Comparison of ENCODE assay signal across 28 cellular contexts in genomic region chr6:3144571-3144970, GRCh38.
"Had no signal": no experiment of that assay in that cellular context is flagged by ENCODE, and none has a peak within 500 bp of the region (broad histone marks: within the 10 kb centered on the region; RNA-seq: fewer than 3 reads in every experiment).

No MANE protein-coding gene starts in this region.

- H3K4me1 ChIP-seq: adrenal gland, gastroesophageal sphincter had no signal

- ATAC-seq: activated CD8-positive, alpha-beta T cell treated with anti-CD3 and anti-CD28 coated beads for 36 hours; activated naive CD4-positive, alpha-beta T cell treated with anti-CD3 and anti-CD28 coated beads, Interleukin-2, amount 50 U/mL, for 72 hours; activated T-cell treated with anti-CD3 and anti-CD28 coated beads, Interleukin-2, amount 50 U/mL, for 72 hours; body of pancreas; gastroesophageal sphincter; left colon; naive thymus-derived CD4-positive, alpha-beta T cell; right cardiac atrium had no signal

- H3K4me1 Mint-ChIP-seq: immature natural killer cell had no signal

- H3K4me3 ChIP-seq: adrenal gland, body of pancreas, coronary artery, dorsolateral prefrontal cortex, gastroesophageal sphincter, tibial nerve had no signal

- H3K9me3 Mint-ChIP-seq: activated CD4-positive, alpha-beta T cell treated with anti-CD3 and anti-CD28 coated beads, Interleukin-2, amount 10 ng/mL, durations not matched to agents 7 days and 5 days; activated CD8-positive, alpha-beta T cell treated with anti-CD3 and anti-CD28 coated beads for 36 hours; activated naive CD4-positive, alpha-beta T cell treated with anti-CD3 and anti-CD28 coated beads, Interleukin-2, amount 50 U/mL, for 72 hours; activated T-cell treated with anti-CD3 and anti-CD28 coated beads, Interleukin-2, amount 50 U/mL, for 72 hours; immature natural killer cell had no signal

- H3K4me3 Mint-ChIP-seq: activated CD4-positive, alpha-beta T cell treated with anti-CD3 and anti-CD28 coated beads, Interleukin-2, amount 10 ng/mL, durations not matched to agents 7 days and 5 days; activated CD8-positive, alpha-beta T cell treated with anti-CD3 and anti-CD28 coated beads for 36 hours; activated T-cell treated with anti-CD3 and anti-CD28 coated beads, Interleukin-2, amount 50 U/mL, for 72 hours; immature natural killer cell; naive thymus-derived CD4-positive, alpha-beta T cell had no signal

- DNase-seq: activated CD4-positive, alpha-beta T cell treated with anti-CD3 and anti-CD28 coated beads, Interleukin-2, amount 10 ng/mL, durations not matched to agents 7 days and 5 days; activated CD4-positive, CD25-positive, alpha-beta regulatory T cell treated with anti-CD3 and anti-CD28 coated beads, Interleukin-2, amount 50 U/mL, for 72 hours; activated CD8-positive, alpha-beta T cell treated with anti-CD3 and anti-CD28 coated beads for 36 hours; activated naive CD4-positive, alpha-beta T cell; activated T-cell treated with anti-CD3 and anti-CD28 coated beads for 4 hours; activated T-cell treated with anti-CD3 and anti-CD28 coated beads, Interleukin-2, amount 50 U/mL, for 72 hours; adrenal gland; aorta; dorsolateral prefrontal cortex; effector memory CD4-positive, alpha-beta T cell; hippocampal formation; immature natural killer cell; kidney; left colon; midbrain; naive thymus-derived CD4-positive, alpha-beta T cell; occipital lobe; right cardiac atrium; stimulated activated CD4-positive, alpha-beta T cell treated with anti-CD3 and anti-CD28 coated beads, Interleukin-2, amount 100 ng/mL, for 48 hours; stimulated activated naive CD4-positive, alpha-beta T cell treated with Interleukin-2 at 50 U/mL for 16 hours; T-helper 1 cell; T1000; WERI-Rb-1 had no signal

- H3K9me3 ChIP-seq: adrenal gland, body of pancreas, gastroesophageal sphincter, tibial nerve had no signal

- H3K27me3 Mint-ChIP-seq: activated CD4-positive, alpha-beta T cell treated with anti-CD3 and anti-CD28 coated beads, Interleukin-2, amount 10 ng/mL, durations not matched to agents 7 days and 5 days; activated CD8-positive, alpha-beta T cell treated with anti-CD3 and anti-CD28 coated beads for 36 hours; naive thymus-derived CD4-positive, alpha-beta T cell had no signal

- H3K27me3 ChIP-seq: adrenal gland, body of pancreas, dorsolateral prefrontal cortex, gastroesophageal sphincter, tibial nerve had no signal

- H3K27ac ChIP-seq: adrenal gland, body of pancreas, coronary artery, dorsolateral prefrontal cortex, gastroesophageal sphincter, tibial nerve, WERI-Rb-1 had no signal

- H3K27ac Mint-ChIP-seq: activated CD4-positive, alpha-beta T cell treated with anti-CD3 and anti-CD28 coated beads, Interleukin-2, amount 10 ng/mL, durations not matched to agents 7 days and 5 days; activated CD8-positive, alpha-beta T cell treated with anti-CD3 and anti-CD28 coated beads for 36 hours; activated naive CD4-positive, alpha-beta T cell treated with anti-CD3 and anti-CD28 coated beads, Interleukin-2, amount 50 U/mL, for 72 hours; activated T-cell treated with anti-CD3 and anti-CD28 coated beads, Interleukin-2, amount 50 U/mL, for 72 hours; immature natural killer cell; naive thymus-derived CD4-positive, alpha-beta T cell had no signal
